16 cellular contexts compared by ENCODE assay signal in genomic region chrX:20418809-20419208, GRCh38.
DNase-seq lines count a peak whose midpoint lies in the region; ATAC-seq, FAIRE-seq and TF ChIP-seq lines count a peak whose summit lies in the region.
"Had no signal": no experiment of that assay in that cellular context is flagged by ENCODE, and none has a peak within 500 bp of the region (broad histone marks: within the 10 kb centered on the region; RNA-seq: fewer than 3 reads in every experiment).

No MANE protein-coding gene starts in this region.

- no peaks in the 10 kb centered on the region for H3K27me3 ChIP-seq in CD4-positive, alpha-beta memory T cell (ENCODE audit: insufficient read depth, low read length)

- H3K36me3 ChIP-seq in CD4-positive, alpha-beta memory T cell (ENCODE audit: insufficient read depth, low read length): no peaks in the 10 kb centered on the region
- H3K36me3 ChIP-seq: adrenal gland had no signal

- no peak for TF ChIP-seq CTCF in endothelial cell (IDR thresholded peaks at IDR 0.05; ENCODE audit: unreplicated experiment)

- DNase-seq in CD4-positive, alpha-beta memory T cell: no peak
- DNase-seq in GM19239 (ENCODE audit: insufficient read length, low spot score) (no peak), NCI-H1417 treated with DMSO at 0.1 percent for 48 hours (lab: John Stamatoyannopoulos, UW) (no peak), endothelial cell (ENCODE audit: low spot score) (no peak), NCI-H2107 treated with DMSO at 0.1 percent for 48 hours (lab: John Stamatoyannopoulos, UW; ENCODE audit: unreplicated experiment) (no peak)
- DNase-seq in central memory CD8-positive, alpha-beta T cell (ENCODE audit: low spot score in 2 of 2): no peak
- DNase-seq: adrenal gland, AML-193, HFFc6, kidney, NCI-H1092, NCI-H226 had no signal

- H3K36me3 Mint-ChIP-seq in CD4-positive, alpha-beta memory T cell: no peaks in the 10 kb centered on the region
- no peaks in the 10 kb centered on the region for H3K36me3 Mint-ChIP-seq in central memory CD8-positive, alpha-beta T cell (ENCODE audit: insufficient read depth)
- no peaks in the 10 kb centered on the region for H3K36me3 Mint-ChIP-seq in endothelial cell (ENCODE audit: low read depth, unreplicated experiment)

- no peak overlapping the region for H3K27ac ChIP-seq in CD4-positive, alpha-beta memory T cell (ENCODE audit: low read depth, low read length)
- H3K27ac ChIP-seq: adrenal gland, epithelial cell of prostate, SK-N-MC had no signal

- peak overlapping the region in 4 of 8 donors; percentile 43 to 71 (median 58) for H3K4me3 Mint-ChIP-seq in CD4-positive, alpha-beta memory T cell
- no peak overlapping the region for H3K4me3 Mint-ChIP-seq in central memory CD8-positive, alpha-beta T cell
- no peak overlapping the region for H3K4me3 Mint-ChIP-seq in endothelial cell (ENCODE audit: unreplicated experiment)
- H3K4me3 Mint-ChIP-seq: HFFc6 had no signal

- peaks cover 16 to 31% (median 25%) of the 10 kb centered on the region in 4 donors for H3K4me1 Mint-ChIP-seq in CD4-positive, alpha-beta memory T cell
- peaks cover 17% of the 10 kb centered on the region for H3K4me1 Mint-ChIP-seq in central memory CD8-positive, alpha-beta T cell
- H3K4me1 Mint-ChIP-seq in endothelial cell (ENCODE audit: unreplicated experiment): no peaks in the 10 kb centered on the region

- H3K9me3 Mint-ChIP-seq in CD4-positive, alpha-beta memory T cell: peaks cover 0 to 5% (median 0%) of the 10 kb centered on the region in 8 donors
- no peaks in the 10 kb centered on the region for H3K9me3 Mint-ChIP-seq in central memory CD8-positive, alpha-beta T cell
- H3K9me3 Mint-ChIP-seq in endothelial cell (ENCODE audit: unreplicated experiment): no peaks in the 10 kb centered on the region
- H3K9me3 Mint-ChIP-seq: HFFc6 had no signal

- peak; percentile 26 for ATAC-seq in HG03175 (IDR thresholded peaks at IDR 0.05; ENCODE audit: unreplicated experiment)
- ATAC-seq in central memory CD8-positive, alpha-beta T cell (replicated peaks; ENCODE audit: extremely low read depth, poor library complexity, severe bottlenecking): no peak
- ATAC-seq in HG02840 (IDR thresholded peaks at IDR 0.05; ENCODE audit: low FRiP score, unreplicated experiment): no peak

- H3K4me3 ChIP-seq in CD4-positive, alpha-beta memory T cell (ENCODE audit: low read length in 2 of 2): no peak overlapping the region
- H3K4me3 ChIP-seq: adrenal gland, SK-N-MC had no signal

- no peaks in the 10 kb centered on the region for H3K9me3 ChIP-seq in CD4-positive, alpha-beta memory T cell (ENCODE audit: control insufficient read depth in 1 of 2, low read length in 2 of 2)
- H3K9me3 ChIP-seq: adrenal gland had no signal

- H3K27me3 Mint-ChIP-seq in CD4-positive, alpha-beta memory T cell: no peaks in the 10 kb centered on the region
- H3K27me3 Mint-ChIP-seq in central memory CD8-positive, alpha-beta T cell: no peaks in the 10 kb centered on the region
- no peaks in the 10 kb centered on the region for H3K27me3 Mint-ChIP-seq in endothelial cell (ENCODE audit: unreplicated experiment)

- CTCF ChIA-PET in CD4-positive, alpha-beta memory T cell (lab: Charles Lee; ENCODE audit: partially characterized antibody): interaction anchor here (0.6 kb wide), 1 partner anchor 887 kb away, joined by 3 read pairs; no protein-coding TSS in a partner anchor

- FAIRE-seq in GM19239 (lab: Jason Lieb, UNC): peak; percentile 89
- FAIRE-seq: kidney had no signal

- peak overlapping the region in 6 of 7 donors; percentile 43 to 91 (median 65) for H3K27ac Mint-ChIP-seq in CD4-positive, alpha-beta memory T cell
- H3K27ac Mint-ChIP-seq in central memory CD8-positive, alpha-beta T cell (ENCODE audit: low read depth): peak overlapping the region; percentile 66
- H3K27ac Mint-ChIP-seq in endothelial cell (ENCODE audit: unreplicated experiment): no peak overlapping the region
- H3K27ac Mint-ChIP-seq: HFFc6 had no signal

- H3K4me1 ChIP-seq in CD4-positive, alpha-beta memory T cell (ENCODE audit: insufficient read depth, low read length): peaks cover 26% of the 10 kb centered on the region
- H3K4me1 ChIP-seq: adrenal gland had no signal

- POLR2A ChIA-PET in CD4-positive, alpha-beta memory T cell (lab: Charles Lee; ENCODE audit: partially characterized antibody): interaction anchor here (1.1 to 2.2 kb wide), 2 partner anchors 19 to 152 kb away, joined by 5 to 8 read pairs; partner anchors contain the start of gene RPS6KA3

- intact Hi-C loops in CD4-positive, alpha-beta memory T cell (cut with micrococcal nuclease): no loop called here
